ENCODE assay signal across 1 cellular context in the genomic region with DNA sequence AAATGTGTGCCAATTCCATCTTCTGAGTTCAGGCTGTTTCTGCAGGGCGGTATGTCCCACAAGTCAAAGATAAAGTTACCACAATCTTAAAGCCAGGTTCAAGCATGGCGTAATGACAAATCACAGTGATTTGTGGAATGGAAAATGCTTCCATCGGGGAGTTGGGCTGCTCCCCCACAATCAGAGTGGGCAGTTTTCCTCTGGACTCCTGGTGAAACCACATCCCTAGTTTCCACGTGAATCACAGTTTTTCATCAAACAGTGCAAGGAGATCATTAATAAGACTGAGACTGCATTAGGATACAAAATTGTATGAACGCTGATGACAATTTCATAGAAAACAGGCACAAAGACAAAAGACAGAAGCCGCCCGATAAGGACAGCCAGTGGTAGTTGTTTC.
TF ChIP-seq lines count a peak whose summit lies in the region.

No MANE protein-coding gene starts in this region.

TF ChIP-seq in HepG2, 621 proteins besides CTCF, POLR2A, EP300 and RAD21:
- TF ChIP-seq ZNF512 (CRISPR knock-in tag; IDR thresholded peaks at IDR 0.05) (no peak), IRF1 (CRISPR knock-in tag; IDR thresholded peaks at IDR 0.05; ENCODE audit: low read depth) (no peak), ZNF337 (CRISPR knock-in tag; IDR thresholded peaks at IDR 0.05; ENCODE audit: borderline replicate concordance, low read depth) (0 out of 2 replicates have a peak, but pooled peaks have one; percentile 2), CEBPG (CRISPR knock-in tag; IDR thresholded peaks at IDR 0.05) (peak; percentile 23; the same call in 1 of the 2 replicates), PHF21A (CRISPR knock-in tag; IDR thresholded peaks at IDR 0.05) (0 out of 2 replicates have a peak, but pooled peaks have one; percentile 0), IKZF4 (CRISPR knock-in tag; IDR thresholded peaks at IDR 0.05; ENCODE audit: borderline replicate concordance, low read depth, not compliant biosample characterization) (peak; percentile 55)
